1 cellular context compared by ENCODE assay signal in genomic region chr2:39408351-39409136, GRCh38.
TF ChIP-seq lines count a peak whose summit lies in the region.

No MANE protein-coding gene starts in this region.

TF ChIP-seq in GM23338, 12 proteins besides CTCF, POLR2A, EP300 and RAD21 (continued from another document):
- TF ChIP-seq ZNF462 (CRISPR knock-in tag; IDR thresholded peaks at IDR 0.05): no peak
